12 cellular contexts compared by ENCODE assay signal in the genomic region with DNA sequence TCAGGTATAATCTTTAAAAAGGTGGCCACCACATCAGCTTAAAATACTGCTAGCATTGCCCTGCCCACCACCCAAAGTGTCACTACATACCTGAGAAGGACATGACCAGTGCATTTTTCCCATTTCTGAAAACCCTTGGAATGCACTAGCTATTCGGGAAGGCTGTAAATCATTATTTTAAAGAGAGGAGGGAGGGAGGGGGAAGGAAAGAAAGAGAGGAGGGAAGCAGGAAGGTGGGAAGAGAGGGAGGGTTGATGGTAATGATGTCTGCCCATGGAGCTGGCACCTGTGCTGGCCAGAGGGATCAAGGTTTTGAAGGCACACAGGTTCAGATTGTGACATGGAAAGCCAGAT. TPM values are rescaled to one million over a fixed set of nuclear protein-coding genes. Genes with fewer than 3 reads are reported as not detected.
DNase-seq lines count a peak whose midpoint lies in the region; TF ChIP-seq lines count a peak whose summit lies in the region.
"Had no signal": no experiment of that assay in that cellular context is flagged by ENCODE, and none has a peak within 500 bp of the region (broad histone marks: within the 10 kb centered on the region; RNA-seq: fewer than 3 reads in every experiment).

No MANE protein-coding gene starts in this region.

- H3K36me3 Mint-ChIP-seq in chondrocyte (ENCODE audit: low read depth), result peaks cover 16% of the 10 kb centered on the region
- peaks cover 32% of the 10 kb centered on the region for H3K36me3 Mint-ChIP-seq in activated naive CD4-positive, alpha-beta T cell treated with anti-CD3 and anti-CD28 coated beads for 36 hours (ENCODE audit: low read depth)

- H3K27ac ChIP-seq in HEK293 (ENCODE audit: extremely low read depth, low read depth, low read length) (no peak overlapping the region), mesenchymal stem cell (ENCODE audit: low read length, poor library complexity, severe bottlenecking) (peak overlapping the region; percentile 22)
- H3K27ac ChIP-seq: PC-9 had no signal

- no peak overlapping the region for H2BK120ac ChIP-seq in mesenchymal stem cell (ENCODE audit: low read depth, low read length)

- no peak overlapping the region for H4K91ac ChIP-seq in mesenchymal stem cell (ENCODE audit: low read length)

- H2BK15ac ChIP-seq in mesenchymal stem cell (ENCODE audit: low read depth, poor library complexity, severe bottlenecking), result no peak overlapping the region

- no peaks in the 10 kb centered on the region for H3K27me3 ChIP-seq in mesenchymal stem cell (ENCODE audit: control insufficient read depth in 1 of 2, insufficient read depth in 1 of 2, low read length in 2 of 2)

- peaks cover 20% of the 10 kb centered on the region for H3K4me1 Mint-ChIP-seq in chondrocyte (ENCODE audit: low read depth)
- peaks cover 27% of the 10 kb centered on the region for H3K4me1 Mint-ChIP-seq in activated naive CD4-positive, alpha-beta T cell treated with anti-CD3 and anti-CD28 coated beads for 36 hours (ENCODE audit: low read depth)

- no peak overlapping the region for H2BK5ac ChIP-seq in mesenchymal stem cell (ENCODE audit: low read depth, low read length, poor library complexity, severe bottlenecking)

- POLR2A ChIA-PET in HEK293 (lab: Yijun Ruan, JAX), result interaction anchor here (1.4 kb wide), 1 partner anchor 32 kb away, joined by 4 read pairs; the partner anchor contains the start of gene VAPB

- no peaks in the 10 kb centered on the region for H3K9me3 Mint-ChIP-seq in chondrocyte (ENCODE audit: low read depth)
- no peaks in the 10 kb centered on the region for H3K9me3 Mint-ChIP-seq in activated naive CD4-positive, alpha-beta T cell treated with anti-CD3 and anti-CD28 coated beads for 36 hours

- H3K36me3 ChIP-seq in HEK293 (ENCODE audit: control insufficient read depth in 2 of 2, insufficient read depth in 1 of 2, low read length in 2 of 2) (peaks cover 0 to 34% of the 10 kb centered on the region in 2 experiments; a peak in 2 of 3 replicates), mesenchymal stem cell (ENCODE audit: control insufficient read depth in 1 of 2, insufficient read depth in 2 of 2, low read depth in 1 of 2, low read length in 2 of 2) (peaks cover 7 to 55% of the 10 kb centered on the region in 2 experiments)

- WGBS in mesenchymal stem cell, result 60% methylated on average over 1 of the region's 1 CpG

- H2AFZ ChIP-seq in mesenchymal stem cell (ENCODE audit: low read depth, low read length), result no peak overlapping the region
- H2AFZ ChIP-seq: PC-9 had no signal

- H3K27me3 Mint-ChIP-seq in chondrocyte (ENCODE audit: low read depth), result no peaks in the 10 kb centered on the region
- no peaks in the 10 kb centered on the region for H3K27me3 Mint-ChIP-seq in activated naive CD4-positive, alpha-beta T cell treated with anti-CD3 and anti-CD28 coated beads for 36 hours (ENCODE audit: low read depth)

- no peak overlapping the region for H2BK12ac ChIP-seq in mesenchymal stem cell (ENCODE audit: low read length in 2 of 2)

- no peak overlapping the region for H3K4me2 ChIP-seq in mesenchymal stem cell (ENCODE audit: low read length, poor library complexity, severe bottlenecking)
- H3K4me2 ChIP-seq: PC-9 had no signal

- H4K8ac ChIP-seq in mesenchymal stem cell (ENCODE audit: low read length), result no peak overlapping the region

- TF ChIP-seq CTCF in HEK293 (tag by site-specific recombination; IDR thresholded peaks at IDR 0.05) (no peak), chondrocyte (IDR thresholded peaks at IDR 0.05) (no peak)

- no peak overlapping the region for H3K4ac ChIP-seq in mesenchymal stem cell (ENCODE audit: low read depth in 1 of 2, low read length in 2 of 2)

- H3K9me3 ChIP-seq in HEK293 (ENCODE audit: control insufficient read depth, insufficient read depth, low read depth, low read length) (no peaks in the 10 kb centered on the region), mesenchymal stem cell (ENCODE audit: control insufficient read depth, low read length) (no peaks in the 10 kb centered on the region)

- peak overlapping the region; percentile 3 for H2AK5ac ChIP-seq in mesenchymal stem cell (ENCODE audit: low read length, severe bottlenecking)

- CTCF ChIA-PET in HEK293 (lab: Yijun Ruan, JAX), result no interaction called here
- CTCF ChIA-PET in activated naive CD4-positive, alpha-beta T cell treated with anti-CD3 and anti-CD28 coated beads for 36 hours (lab: Charles Lee), result no interaction called here

- no peak overlapping the region for H3K4me3 Mint-ChIP-seq in chondrocyte (ENCODE audit: unreplicated experiment)
- no peak overlapping the region for H3K4me3 Mint-ChIP-seq in activated naive CD4-positive, alpha-beta T cell treated with anti-CD3 and anti-CD28 coated beads for 36 hours

- H3K14ac ChIP-seq in mesenchymal stem cell (ENCODE audit: low read length in 2 of 2), result no peak overlapping the region

- no peak overlapping the region for H3K9ac ChIP-seq in mesenchymal stem cell (ENCODE audit: low read length)

- H3K27ac Mint-ChIP-seq in chondrocyte (ENCODE audit: unreplicated experiment), result peak overlapping the region; percentile 51
- no peak overlapping the region for H3K27ac Mint-ChIP-seq in activated naive CD4-positive, alpha-beta T cell treated with anti-CD3 and anti-CD28 coated beads for 36 hours

- DNase-seq in chondrocyte (ENCODE audit: low spot score), result no peak
- DNase-seq in mesenchymal stem cell, result no peak
- no peak for DNase-seq in NCI-H2029 (lab: John Stamatoyannopoulos, UW)
- DNase-seq in stimulated activated naive CD4-positive, alpha-beta T cell treated with Interleukin-2 at 50 U/mL for 16 hours (lab: John Stamatoyannopoulos, UW), result no peak
- DNase-seq in NCI-H2171 (lab: John Stamatoyannopoulos, UW), result no peak
- DNase-seq in activated naive CD4-positive, alpha-beta T cell treated with anti-CD3 and anti-CD28 coated beads for 36 hours, result no peak
- DNase-seq: KG1, NCI-H1436, NCI-H2029 treated with DMSO at 0.1 percent for 48 hours, NCI-H774, PC-9 had no signal

- H3K18ac ChIP-seq in mesenchymal stem cell (ENCODE audit: low read depth in 1 of 2, low read length in 2 of 2), result no peak overlapping the region

- H3K79me1 ChIP-seq in mesenchymal stem cell (replicated peaks; ENCODE audit: low read length, poor library complexity, severe bottlenecking), result peaks cover 22% of the 10 kb centered on the region

- intact Hi-C loops in activated naive CD4-positive, alpha-beta T cell treated with anti-CD3 and anti-CD28 coated beads for 36 hours (cut with micrococcal nuclease), result no loop called here

- H3K4me1 ChIP-seq in HEK293 (ENCODE audit: control insufficient read depth, insufficient read depth, low read length) (peaks cover 24% of the 10 kb centered on the region), mesenchymal stem cell (ENCODE audit: control insufficient read depth, insufficient read depth, low read depth, low read length) (peaks cover 5% of the 10 kb centered on the region)

- H3K23ac ChIP-seq in mesenchymal stem cell (ENCODE audit: low read length in 2 of 2), result no peak overlapping the region

- H3K4me3 ChIP-seq in HEK293 (ENCODE audit: low read depth, low read length), result no peak overlapping the region
- H3K4me3 ChIP-seq in mesenchymal stem cell (ENCODE audit: insufficient read depth in 1 of 2, low read depth in 1 of 2, low read length in 2 of 2), result no peak overlapping the region
- H3K4me3 ChIP-seq: PC-9 had no signal

TF ChIP-seq in HEK293, 187 proteins besides CTCF, POLR2A, EP300 and RAD21:
- TF ChIP-seq ZBTB7A (tag by site-specific recombination; IDR thresholded peaks at IDR 0.05; ENCODE audit: low read depth) (no peak), ZNF398 (tag by site-specific recombination; IDR thresholded peaks at IDR 0.05) (peak; percentile 75)

RNA-seq across cellular contexts. Expression of gene VAPB, which starts 32.4 kb away (rescaled TPM):
- total RNA-seq in chondrocyte, result 48.2 to 55.3 TPM (median 53.3 TPM) in 3 replicates
- polyA plus RNA-seq in mesenchymal stem cell (2013, experiment 1 of 2), result 27.2 TPM
- polyA plus RNA-seq in mesenchymal stem cell (2013, experiment 2 of 2), result 28.8 TPM
- 10 to 100 TPM; 26.8 to 27.9 TPM for total RNA-seq in activated naive CD4-positive, alpha-beta T cell treated with anti-CD3 and anti-CD28 coated beads for 36 hours
